In the genomic region with DNA sequence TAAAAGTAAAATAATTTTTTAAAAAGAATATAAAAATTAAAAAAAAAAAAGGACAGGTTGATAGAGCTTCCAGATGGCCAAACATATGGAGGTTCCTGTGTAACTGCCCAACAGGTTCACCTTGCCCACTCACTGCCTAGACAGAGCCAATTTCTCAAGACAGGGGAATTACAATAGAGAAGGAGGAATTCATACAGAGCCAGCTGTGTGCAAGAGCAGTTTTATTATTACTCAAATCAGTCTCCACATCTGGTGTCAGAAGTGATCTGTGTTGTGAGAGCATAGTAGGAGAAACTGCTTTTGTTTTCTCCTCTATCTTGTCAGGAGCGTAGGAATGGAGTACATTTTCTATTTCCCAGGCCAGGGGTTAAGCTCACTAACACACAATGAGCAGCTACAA, we compare ENCODE assay signal across 23 cellular contexts. TPM values are rescaled to one million over a fixed set of nuclear protein-coding genes. Genes with fewer than 3 reads are reported as not detected.
A peak's percentile ranks its signal among the peaks of the same experiment; 100 is the strongest.
DNase-seq lines count a peak whose midpoint lies in the region; ATAC-seq and TF ChIP-seq lines count a peak whose summit lies in the region.
"Had no signal": no experiment of that assay in that cellular context is flagged by ENCODE, and none has a peak within 500 bp of the region (broad histone marks: within the 10 kb centered on the region; RNA-seq: fewer than 3 reads in every experiment).

No MANE protein-coding gene starts in this region.

- H3K4me3 Mint-ChIP-seq in activated CD4-positive, alpha-beta T cell treated with anti-CD3 and anti-CD28 coated beads for 36 hours: no peak overlapping the region
- no peak overlapping the region for H3K4me3 Mint-ChIP-seq in activated CD4-positive, alpha-beta T cell treated with anti-CD3 and anti-CD28 coated beads, Interleukin-2, amount 10 ng/mL, durations not matched to agents 7 days and 5 days
- H3K4me3 Mint-ChIP-seq: CD4-positive, alpha-beta T cell; IgD-negative memory B cell had no signal

- DNase-seq in DMS 273 (lab: John Stamatoyannopoulos, UW; ENCODE audit: unreplicated experiment) (peak; percentile 52), DMS 273 treated with DMSO at 0.1 percent for 48 hours (lab: John Stamatoyannopoulos, UW) (no peak), trophoblast cell (no peak), HuH-7.5 (ENCODE audit: low spot score) (no peak), DMS53 treated with DMSO at 0.1 percent for 48 hours (lab: John Stamatoyannopoulos, UW; ENCODE audit: unreplicated experiment) (no peak)
- no peak for DNase-seq in activated CD4-positive, alpha-beta T cell treated with anti-CD3 and anti-CD28 coated beads for 36 hours
- DNase-seq in activated CD4-positive, alpha-beta T cell treated with anti-CD3 and anti-CD28 coated beads, Interleukin-2, amount 10 ng/mL, durations not matched to agents 7 days and 5 days: no peak
- DNase-seq: AML-193; Caco-2; CD4-positive, alpha-beta T cell; DND-41; EL; GOT3; H7 had no signal

- H4K8ac ChIP-seq in trophoblast cell (ENCODE audit: low read depth, low read length): no peak overlapping the region

- no peak overlapping the region for H4K91ac ChIP-seq in trophoblast cell (ENCODE audit: low read depth, low read length)

- peak overlapping the region; percentile 9 for H3K4me3 ChIP-seq in KMS-11 (IDR thresholded peaks at IDR 0.05; ENCODE audit: insufficient read depth, low read depth, low read length)
- no peak overlapping the region for H3K4me3 ChIP-seq in trophoblast cell (ENCODE audit: low read depth, low read length)
- H3K4me3 ChIP-seq: A549, GM12878 had no signal

- H3K79me2 ChIP-seq in KMS-11 (ENCODE audit: insufficient read depth, low read depth) (peaks cover 4% of the 10 kb centered on the region; the same call in 1 of the 2 replicates), trophoblast cell (ENCODE audit: control insufficient read depth, insufficient read depth, low read length, poor library complexity) (no peaks in the 10 kb centered on the region)

- H3K27ac Mint-ChIP-seq in activated CD4-positive, alpha-beta T cell treated with anti-CD3 and anti-CD28 coated beads for 36 hours: no peak overlapping the region
- H3K27ac Mint-ChIP-seq in activated CD4-positive, alpha-beta T cell treated with anti-CD3 and anti-CD28 coated beads, Interleukin-2, amount 10 ng/mL, durations not matched to agents 7 days and 5 days: no peak overlapping the region
- H3K27ac Mint-ChIP-seq: CD4-positive, alpha-beta T cell; IgD-negative memory B cell had no signal

- POLR2A ChIA-PET in activated CD4-positive, alpha-beta T cell treated with anti-CD3 and anti-CD28 coated beads for 36 hours (lab: Charles Lee): no interaction called here
- POLR2A ChIA-PET in activated CD4-positive, alpha-beta T cell treated with anti-CD3 and anti-CD28 coated beads, Interleukin-2, amount 10 ng/mL, durations not matched to agents 7 days and 5 days (lab: Charles Lee): no interaction called here

- H3K23ac ChIP-seq in trophoblast cell (ENCODE audit: low read length): no peak overlapping the region

- peaks cover 7% of the 10 kb centered on the region for H3K79me1 ChIP-seq in trophoblast cell (ENCODE audit: low read length)

- H2BK120ac ChIP-seq in trophoblast cell (ENCODE audit: insufficient read depth, low read length, poor library complexity): no peak overlapping the region

- H3K14ac ChIP-seq in trophoblast cell (ENCODE audit: low read length): no peak overlapping the region

- H3K4me1 ChIP-seq in KMS-11 (ENCODE audit: low read depth, poor library complexity, severe bottlenecking) (peaks cover 82% of the 10 kb centered on the region), trophoblast cell (ENCODE audit: control insufficient read depth in 1 of 2, insufficient read depth in 2 of 2, low read length in 2 of 2) (peaks cover 8 to 12% of the 10 kb centered on the region in 2 experiments)
- H3K4me1 ChIP-seq: Caco-2 had no signal

- no peak overlapping the region for H2AK5ac ChIP-seq in trophoblast cell (ENCODE audit: low read length)

- H3K27ac ChIP-seq in KMS-11 (peak overlapping the region; percentile 92), trophoblast cell (ENCODE audit: low read depth, low read length) (no peak overlapping the region)
- H3K27ac ChIP-seq: 22Rv1, C4-2B had no signal

- no peaks in the 10 kb centered on the region for H3K36me3 Mint-ChIP-seq in activated CD4-positive, alpha-beta T cell treated with anti-CD3 and anti-CD28 coated beads for 36 hours (ENCODE audit: low read depth)
- H3K36me3 Mint-ChIP-seq in activated CD4-positive, alpha-beta T cell treated with anti-CD3 and anti-CD28 coated beads, Interleukin-2, amount 10 ng/mL, durations not matched to agents 7 days and 5 days (ENCODE audit: low read depth): peaks cover 10% of the 10 kb centered on the region

- H3K9ac ChIP-seq in KMS-11 (peak overlapping the region; percentile 69; the same call in 1 of the 2 replicates), trophoblast cell (ENCODE audit: low read length) (no peak overlapping the region)

- H3K27me3 ChIP-seq in KMS-11 (ENCODE audit: insufficient read depth, low read depth) (no peaks in the 10 kb centered on the region), trophoblast cell (ENCODE audit: insufficient read depth, low read length) (no peaks in the 10 kb centered on the region)

- peak overlapping the region; percentile 19 for H2BK5ac ChIP-seq in trophoblast cell (ENCODE audit: low read depth, low read length, poor library complexity)

- no peaks in the 10 kb centered on the region for H4K20me1 ChIP-seq in KMS-11 (ENCODE audit: insufficient read depth)

- H3K9me3 ChIP-seq in trophoblast cell (ENCODE audit: insufficient read depth, low read depth, low read length): peaks cover 1% of the 10 kb centered on the region
- H3K9me3 ChIP-seq: A549 had no signal

- no peak overlapping the region for H3K4ac ChIP-seq in trophoblast cell (ENCODE audit: low read depth, low read length)

- H2AFZ ChIP-seq in KMS-11 (ENCODE audit: low read depth) (no peak overlapping the region), trophoblast cell (ENCODE audit: insufficient read depth, low read length, poor library complexity) (no peak overlapping the region)

- ATAC-seq in activated CD4-positive, alpha-beta T cell treated with anti-CD3 and anti-CD28 coated beads for 36 hours: peak; percentile 31

- no peak overlapping the region for H2BK12ac ChIP-seq in trophoblast cell (ENCODE audit: low read length)

- H3K18ac ChIP-seq in trophoblast cell (ENCODE audit: low read length): no peak overlapping the region

- CTCF ChIA-PET in activated CD4-positive, alpha-beta T cell treated with anti-CD3 and anti-CD28 coated beads for 36 hours (lab: Charles Lee): interaction anchor here (0.6 to 0.8 kb wide), 3 partner anchors 28 to 346 kb away, joined by 3 to 6 read pairs (median 3); no protein-coding TSS in a partner anchor
- CTCF ChIA-PET in activated CD4-positive, alpha-beta T cell treated with anti-CD3 and anti-CD28 coated beads, Interleukin-2, amount 10 ng/mL, durations not matched to agents 7 days and 5 days (lab: Charles Lee): no interaction called here

- TF ChIP-seq CTCF in KMS-11 (conservative IDR thresholded peaks at IDR 0.05; ENCODE audit: low read depth, low read length): no peak

- no CpG with 5 or more reads among the region's 1 CpG for WGBS in trophoblast cell (ENCODE audit: extremely low coverage, insufficient coverage, insufficient read length)

- H3K9me3 Mint-ChIP-seq in activated CD4-positive, alpha-beta T cell treated with anti-CD3 and anti-CD28 coated beads for 36 hours (ENCODE audit: low read depth): peaks cover 6% of the 10 kb centered on the region
- H3K9me3 Mint-ChIP-seq in activated CD4-positive, alpha-beta T cell treated with anti-CD3 and anti-CD28 coated beads, Interleukin-2, amount 10 ng/mL, durations not matched to agents 7 days and 5 days: peaks cover 15% of the 10 kb centered on the region
- H3K9me3 Mint-ChIP-seq: CD4-positive, alpha-beta T cell had no signal

- no peaks in the 10 kb centered on the region for H3K36me3 ChIP-seq in KMS-11 (ENCODE audit: insufficient read depth)
- no peaks in the 10 kb centered on the region for H3K36me3 ChIP-seq in trophoblast cell (ENCODE audit: control insufficient read depth in 1 of 2, insufficient read depth in 2 of 2, low read length in 2 of 2)

- peaks cover 41% of the 10 kb centered on the region for H3K4me1 Mint-ChIP-seq in activated CD4-positive, alpha-beta T cell treated with anti-CD3 and anti-CD28 coated beads for 36 hours
- peaks cover 6% of the 10 kb centered on the region for H3K4me1 Mint-ChIP-seq in activated CD4-positive, alpha-beta T cell treated with anti-CD3 and anti-CD28 coated beads, Interleukin-2, amount 10 ng/mL, durations not matched to agents 7 days and 5 days

- H3K4me2 ChIP-seq in KMS-11 (peak overlapping the region; percentile 69), trophoblast cell (ENCODE audit: low read length) (no peak overlapping the region)

- intact Hi-C loops in activated CD4-positive, alpha-beta T cell treated with anti-CD3 and anti-CD28 coated beads for 36 hours (cut with DNase I, micrococcal nuclease): loop anchor here in 1 of 2 experiments (10.0 kb wide), 1 partner anchor 73 kb away; a partner anchor contains a TSS

- H3K27me3 Mint-ChIP-seq in activated CD4-positive, alpha-beta T cell treated with anti-CD3 and anti-CD28 coated beads for 36 hours: peaks cover 3% of the 10 kb centered on the region
- peaks cover 19% of the 10 kb centered on the region for H3K27me3 Mint-ChIP-seq in activated CD4-positive, alpha-beta T cell treated with anti-CD3 and anti-CD28 coated beads, Interleukin-2, amount 10 ng/mL, durations not matched to agents 7 days and 5 days

- H4K12ac ChIP-seq in trophoblast cell (ENCODE audit: low read depth, low read length): no peak overlapping the region

RNA-seq across cellular contexts. Expression of a gene that starts 31.0 kb away (rescaled TPM):
- not detected for total RNA-seq in activated CD4-positive, alpha-beta T cell treated with anti-CD3 and anti-CD28 coated beads for 36 hours
- not detected for total RNA-seq in activated CD4-positive, alpha-beta T cell treated with anti-CD3 and anti-CD28 coated beads, Interleukin-2, amount 10 ng/mL, durations not matched to agents 7 days and 5 days
- 0.10 TPM in 1 of 2 replicates, not detected in the other for polyA plus RNA-seq in trophoblast cell (2013)
- total RNA-seq: CD4-positive, alpha-beta T cell; G401; GM12878; H7; HT-29 had no signal
- polyA plus RNA-seq: A549, BJ, GM12878, IgD-negative memory B cell had no signal
